ENCODE assay signal across 19 cellular contexts in genomic region chr2:224217233-224217961, GRCh38.
"Had no signal": no experiment of that assay in that cellular context is flagged by ENCODE, and none has a peak within 500 bp of the region (broad histone marks: within the 10 kb centered on the region; RNA-seq: fewer than 3 reads in every experiment).

No MANE protein-coding gene starts in this region.

- ATAC-seq: foreskin keratinocyte, natural killer cell had no signal

- H3K4me1 ChIP-seq: parathyroid adenoma, upper lobe of left lung had no signal

- H3K36me3 Mint-ChIP-seq: activated CD4-positive, alpha-beta memory T cell treated with anti-CD3 and anti-CD28 coated beads for 36 hours; brain; mesothelial cell of epicardium; natural killer cell had no signal

- H3K9me3 ChIP-seq: neutrophil, thoracic aorta, upper lobe of left lung had no signal

- H3K9me3 Mint-ChIP-seq: activated CD4-positive, alpha-beta memory T cell treated with anti-CD3 and anti-CD28 coated beads for 36 hours; activated naive CD4-positive, alpha-beta T cell treated with anti-CD3 and anti-CD28 coated beads for 36 hours; natural killer cell; T-helper 1 cell treated with Interleukin-12 subunit alpha and Interleukin-12 subunit beta and Interleukin-4 antibody, amounts not matched to agents 30 μg/mL and 1 μg/mL, for 36 hours had no signal

- H3K27ac Mint-ChIP-seq: activated CD4-positive, alpha-beta memory T cell treated with anti-CD3 and anti-CD28 coated beads for 36 hours; activated naive CD4-positive, alpha-beta T cell treated with anti-CD3 and anti-CD28 coated beads for 36 hours; mesothelial cell of epicardium; natural killer cell; T-helper 1 cell treated with Interleukin-12 subunit alpha and Interleukin-12 subunit beta and Interleukin-4 antibody, amounts not matched to agents 30 μg/mL and 1 μg/mL, for 36 hours had no signal

- H3K4me1 Mint-ChIP-seq: natural killer cell had no signal

- H3K36me3 ChIP-seq: neutrophil, thoracic aorta, upper lobe of left lung had no signal

- H2AFZ ChIP-seq: parathyroid adenoma had no signal

- DNase-seq: activated CD4-positive, alpha-beta memory T cell treated with anti-CD3 and anti-CD28 coated beads for 36 hours; activated CD4-positive, alpha-beta T cell treated with anti-CD3 and anti-CD28 coated beads for 48 hours; activated CD4-positive, CD25-positive, alpha-beta regulatory T cell; activated naive CD4-positive, alpha-beta T cell treated with anti-CD3 and anti-CD28 coated beads for 36 hours; activated T-cell treated with anti-CD3 and anti-CD28 coated beads, Interleukin-2, amount 50 U/mL, for 48 hours; anterior cingulate cortex; foreskin keratinocyte; kidney; natural killer cell; stimulated activated CD4-positive, alpha-beta T cell treated with anti-CD3 and anti-CD28 coated beads, Interleukin-2, amount 100 ng/mL, for 48 hours; stimulated activated naive CD4-positive, alpha-beta T cell treated with Interleukin-2 at 50 U/mL for 16 hours; upper lobe of left lung had no signal

- H3K9ac ChIP-seq: parathyroid adenoma had no signal

- H3K27me3 ChIP-seq: foreskin keratinocyte, neutrophil, upper lobe of left lung had no signal

- H3K4me3 ChIP-seq: lung, thoracic aorta, upper lobe of left lung had no signal

- H3K27ac ChIP-seq: foreskin keratinocyte, neutrophil, parathyroid adenoma, thoracic aorta, upper lobe of left lung had no signal

- H3K79me2 ChIP-seq: parathyroid adenoma had no signal

- H3K4me3 Mint-ChIP-seq: activated CD4-positive, alpha-beta memory T cell treated with anti-CD3 and anti-CD28 coated beads for 36 hours; activated naive CD4-positive, alpha-beta T cell treated with anti-CD3 and anti-CD28 coated beads for 36 hours; brain; mesothelial cell of epicardium; natural killer cell; T-helper 1 cell treated with Interleukin-12 subunit alpha and Interleukin-12 subunit beta and Interleukin-4 antibody, amounts not matched to agents 30 μg/mL and 1 μg/mL, for 36 hours had no signal
